ENCODE assay signal across 16 cellular contexts in the genomic region with DNA sequence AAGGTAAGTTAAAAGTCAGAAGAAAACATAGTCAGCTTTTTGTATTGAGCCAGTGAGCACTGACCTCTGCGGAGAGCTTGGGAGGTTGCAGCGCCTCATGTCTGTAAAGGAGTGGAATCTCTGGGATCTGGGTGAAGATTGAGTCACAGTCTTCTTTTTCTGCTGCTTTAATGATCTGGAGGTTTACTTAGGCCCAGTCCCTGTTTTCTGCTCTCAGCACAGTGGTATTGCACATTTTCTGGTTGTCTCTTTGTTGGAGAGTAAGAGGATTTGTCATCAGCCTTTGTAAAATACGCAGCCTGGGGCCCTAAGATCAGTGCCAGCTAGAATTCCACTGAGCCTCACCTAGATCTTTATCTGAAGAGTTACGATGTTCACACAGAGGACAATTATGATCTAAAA. TPM values are rescaled to one million over a fixed set of nuclear protein-coding genes. Genes with fewer than 3 reads are reported as not detected.
DNase-seq lines count a peak whose midpoint lies in the region; ATAC-seq, FAIRE-seq and TF ChIP-seq lines count a peak whose summit lies in the region.
"Had no signal": no experiment of that assay in that cellular context is flagged by ENCODE, and none has a peak within 500 bp of the region (broad histone marks: within the 10 kb centered on the region; RNA-seq: fewer than 3 reads in every experiment).

No MANE protein-coding gene starts in this region.

- in situ Hi-C loops in K562 (cut with MboI) = no loop called here

- POLR2A ChIA-PET in K562 (lab: Yijun Ruan, JAX) = interaction anchor here (1.1 to 1.5 kb wide), 2 partner anchors 19 to 160 kb away, joined by 3 read pairs; no protein-coding TSS in a partner anchor

- no peak overlapping the region for H3K9ac ChIP-seq in K562 (ENCODE audit: insufficient read depth in 1 of 2, low read depth in 2 of 2, low read length in 2 of 2)

- H2AFZ ChIP-seq in K562 (ENCODE audit: low read depth, low read length) = no peak overlapping the region

- WGBS in K562 (ENCODE audit: insufficient coverage, low coverage, missing lambda C conversion rate) = 81% methylated on average over 4 of the region's 4 CpGs

- TF ChIP-seq EP300 in K562 (IDR thresholded peaks at IDR 0.05; ENCODE audit: low read length) = no peak

- H3K27ac ChIP-seq in K562 (ENCODE audit: extremely low read depth, low read depth, low read length) = no peak overlapping the region
- H3K27ac ChIP-seq: cardiac muscle cell had no signal

- 0 out of 3 replicates have a peak, but pooled peaks cover 2% of the 10 kb centered on the region for H3K79me2 ChIP-seq in K562 (ENCODE audit: control insufficient read depth, insufficient read depth, low read length)

- 0 out of 2 replicates have a peak, but pooled peaks cover 2% of the 10 kb centered on the region for H4K20me1 ChIP-seq in K562 (replicated peaks; ENCODE audit: control insufficient read depth, insufficient read depth, low read length)

- intact Hi-C loops in K562 (cut with micrococcal nuclease) = no loop called here

- DNase-seq in AG09309 (ENCODE audit: low read depth) (peak; percentile 67), HT-29 (ENCODE audit: low spot score) (peak; percentile 25), K562 (ENCODE audit: extremely low read depth in 1 of 4, low spot score in 3 of 4) (no peak), kidney glomerular epithelial cell (lab: John Stamatoyannopoulos, UW) (peak; percentile 89), GM10266 (ENCODE audit: extremely low spot score) (no peak), amniotic stem cell (lab: John Stamatoyannopoulos, UW) (no peak), AG08395 (ENCODE audit: low spot score) (no peak)
- no peak for DNase-seq in activated CD8-positive, alpha-beta memory T cell treated with anti-CD3 and anti-CD28 coated beads, Interleukin-2, amount 50 U/mL, for 48 hours
- DNase-seq: kidney, NCI-H2081 treated with DMSO at 0.1 percent for 48 hours, RPMI8226 had no signal

- no peak overlapping the region for H3K4me3 ChIP-seq in AG09309 (ENCODE audit: control insufficient read depth, low read depth, low read length)
- H3K4me3 ChIP-seq in K562 = no peak overlapping the region
- H3K4me3 ChIP-seq: cardiac muscle cell, GM12878 had no signal

- FAIRE-seq in K562 (lab: Jason Lieb, UNC) = no peak
- FAIRE-seq: GM12878, kidney had no signal

- peaks cover 4% of the 10 kb centered on the region for H3K9me1 ChIP-seq in K562 (ENCODE audit: control insufficient read depth, insufficient read depth, low read length)

- H3K27me3 ChIP-seq in K562 (ENCODE audit: control insufficient read depth in 2 of 2, insufficient read depth in 2 of 2, low read length in 2 of 2) = no peaks in the 10 kb centered on the region
- H3K27me3 ChIP-seq: cardiac muscle cell had no signal

- ATAC-seq in K562 = peak; percentile 42; the same call in 1 of the 3 replicates
- ATAC-seq: GM12878 had no signal

- no peaks in the 10 kb centered on the region for H3K9me3 ChIP-seq in K562 (replicated peaks; ENCODE audit: control insufficient read depth, insufficient read depth, low read depth, low read length)

- BruUV-seq in K562 (replicated peaks; lab: Mats Ljungman, UMichigan) = no TSS peak

- no peaks in the 10 kb centered on the region for H3K4me1 ChIP-seq in K562 (replicated peaks in 1 of 2; ENCODE audit: control insufficient read depth in 2 of 2, insufficient read depth in 2 of 2, low read length in 2 of 2)

- TF ChIP-seq CTCF in AG09309 (IDR thresholded peaks at IDR 0.05; ENCODE audit: control insufficient read depth, insufficient read depth, low read depth, low read length, missing control alignments) = peak; percentile 1
- peak in 1 of 3 experiments; percentile 4; a peak in 1 of 6 replicates for TF ChIP-seq CTCF in K562 (IDR thresholded peaks at IDR 0.05 in 2 of 3, conservative IDR thresholded peaks at IDR 0.05 in 1 of 3; ENCODE audit: insufficient read depth in 2 of 3, low read depth in 1 of 3, low read length in 3 of 3)
- no peak for TF ChIP-seq CTCF in GM10266 (IDR thresholded peaks at IDR 0.05; ENCODE audit: control insufficient read depth, insufficient read depth, low read depth, missing control alignments)

- CTCF ChIA-PET in K562 (lab: Yijun Ruan, JAX; ENCODE audit: low intra/inter-chr PET ratio) = no interaction called here

- no peak for TF ChIP-seq RAD21 in K562 (CRISPR knock-in tag; conservative IDR thresholded peaks at IDR 0.05 in 1 of 2, IDR thresholded peaks at IDR 0.05 in 1 of 2)

- H3K36me3 ChIP-seq in K562 (ENCODE audit: control insufficient read depth, insufficient read depth, low read length) = peaks cover 42% of the 10 kb centered on the region; the same call in 2 of the 3 replicates

- H3K4me2 ChIP-seq in K562 (ENCODE audit: insufficient read depth, low read length) = no peak overlapping the region

- TF ChIP-seq POLR2A in K562 (conservative IDR thresholded peaks at IDR 0.05) = no peak

TF ChIP-seq in K562, 482 proteins besides CTCF, POLR2A, EP300 and RAD21:
- no peak for TF ChIP-seq SUPT5H (IDR thresholded peaks at IDR 0.05)
- no peak for TF ChIP-seq PTBP1 (IDR thresholded peaks at IDR 0.05; ENCODE audit: low read depth, low read length)
- no peak for TF ChIP-seq CREM (IDR thresholded peaks at IDR 0.05; ENCODE audit: low read depth)
- TF ChIP-seq, protein P1, sequence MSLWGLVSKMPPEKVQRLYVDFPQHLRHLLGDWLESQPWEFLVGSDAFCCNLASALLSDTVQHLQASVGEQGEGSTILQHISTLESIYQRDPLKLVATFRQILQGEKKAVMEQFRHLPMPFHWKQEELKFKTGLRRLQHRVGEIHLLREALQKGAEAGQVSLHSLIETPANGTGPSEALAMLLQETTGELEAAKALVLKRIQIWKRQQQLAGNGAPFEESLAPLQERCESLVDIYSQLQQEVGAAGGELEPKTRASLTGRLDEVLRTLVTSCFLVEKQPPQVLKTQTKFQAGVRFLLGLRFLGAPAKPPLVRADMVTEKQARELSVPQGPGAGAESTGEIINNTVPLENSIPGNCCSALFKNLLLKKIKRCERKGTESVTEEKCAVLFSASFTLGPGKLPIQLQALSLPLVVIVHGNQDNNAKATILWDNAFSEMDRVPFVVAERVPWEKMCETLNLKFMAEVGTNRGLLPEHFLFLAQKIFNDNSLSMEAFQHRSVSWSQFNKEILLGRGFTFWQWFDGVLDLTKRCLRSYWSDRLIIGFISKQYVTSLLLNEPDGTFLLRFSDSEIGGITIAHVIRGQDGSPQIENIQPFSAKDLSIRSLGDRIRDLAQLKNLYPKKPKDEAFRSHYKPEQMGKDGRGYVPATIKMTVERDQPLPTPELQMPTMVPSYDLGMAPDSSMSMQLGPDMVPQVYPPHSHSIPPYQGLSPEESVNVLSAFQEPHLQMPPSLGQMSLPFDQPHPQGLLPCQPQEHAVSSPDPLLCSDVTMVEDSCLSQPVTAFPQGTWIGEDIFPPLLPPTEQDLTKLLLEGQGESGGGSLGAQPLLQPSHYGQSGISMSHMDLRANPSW (CRISPR knock-in tag; IDR thresholded peaks at IDR 0.05) = no peak
- no peak for TF ChIP-seq ZNF436 (CRISPR knock-in tag; IDR thresholded peaks at IDR 0.05)
- TF ChIP-seq, protein P2, sequence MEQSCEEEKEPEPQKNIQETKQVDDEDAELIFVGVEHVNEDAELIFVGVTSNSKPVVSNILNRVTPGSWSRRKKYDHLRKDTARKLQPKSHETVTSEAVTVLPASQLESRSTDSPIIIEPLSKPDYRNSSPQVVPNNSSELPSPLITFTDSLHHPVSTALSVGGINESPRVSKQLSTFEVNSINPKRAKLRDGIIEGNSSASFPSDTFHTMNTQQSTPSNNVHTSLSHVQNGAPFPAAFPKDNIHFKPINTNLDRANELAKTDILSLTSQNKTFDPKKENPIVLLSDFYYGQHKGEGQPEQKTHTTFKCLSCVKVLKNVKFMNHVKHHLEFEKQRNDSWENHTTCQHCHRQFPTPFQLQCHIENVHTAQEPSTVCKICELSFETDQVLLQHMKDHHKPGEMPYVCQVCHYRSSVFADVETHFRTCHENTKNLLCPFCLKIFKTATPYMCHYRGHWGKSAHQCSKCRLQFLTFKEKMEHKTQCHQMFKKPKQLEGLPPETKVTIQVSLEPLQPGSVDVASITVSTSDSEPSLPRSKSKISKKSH (CRISPR knock-in tag; IDR thresholded peaks at IDR 0.05) = no peak
- TF ChIP-seq JUN (IDR thresholded peaks at IDR 0.05; ENCODE audit: borderline replicate concordance, low read depth, low read length) = no peak
- TF ChIP-seq JUN (CRISPR knock-in tag; IDR thresholded peaks at IDR 0.05; ENCODE audit: borderline replicate concordance) = no peak

RNA-seq across cellular contexts. Expression of a gene that starts 58.3 kb away (rescaled TPM):
- total RNA-seq in HT-29 (2014; rRNA removed; shearing (Covaris generic)) = not detected in 2 replicates
- total RNA-seq in K562 (2011; cell fraction: chromatin; rRNA removed; ENCODE audit: low replicate concordance) = not detected in 2 replicates
- not detected in 2 replicates for total RNA-seq in K562 (2011; cell fraction: nucleolus; rRNA removed)
- not detected in 2 replicates for total RNA-seq in K562 (2011; cell fraction: nucleoplasm; rRNA removed)
- total RNA-seq in K562 (2014; rRNA removed) (not detected in 2 replicates), K562 (2014; rRNA removed; fragmentation: Illumina TruSeq; extraction: Trizol) (not detected in 2 replicates), K562 (2015; rRNA removed; fragmentation: Illumina TruSeq; extraction: Trizol) (not detected in 2 replicates), K562 (2021) (not detected in 2 replicates)
- polyA plus RNA-seq in K562 (2011; rRNA removed) (not detected in 2 replicates), K562 (2014; fragmentation: Illumina TruSeq; extraction: Trizol) (not detected in 2 replicates), K562 (2014; fragmentation: Nextera tagmentation; extraction: Ambion mirVana) (not detected), K562 (2014; rRNA removed) (not detected in 2 replicates)
- polyA plus RNA-seq in K562 (2011; cell fraction: cytosol; rRNA removed) = not detected in 2 replicates
- not detected in 2 replicates for polyA plus RNA-seq in K562 (2011; cell fraction: nucleus; rRNA removed)
- 0.07 TPM in 1 of 2 replicates, not detected in the other for polyA plus RNA-seq in K562 (2012)
- not detected in 2 replicates for polyA minus RNA-seq in K562 (2011; rRNA and poly(A)+ RNA removed)
- not detected in 2 replicates for polyA minus RNA-seq in K562 (2011; cell fraction: cytosol; rRNA and poly(A)+ RNA removed)
- not detected in 2 replicates for polyA minus RNA-seq in K562 (2011; cell fraction: nucleus; rRNA and poly(A)+ RNA removed)
- total RNA-seq: GM12878, kidney, subcutaneous adipose tissue had no signal
- polyA plus RNA-seq: cardiac muscle cell, CD14-positive monocyte, fibroblast of lung, GM12878 had no signal

Comparison
In these comparisons a context has a peak if more than half of its experiments do, and no peak if none do; other contexts are left out.
1. DNase-seq: peak in AG09309 (single experiment), HT-29 (single experiment) and kidney glomerular epithelial cell (single experiment); none in K562 (0 of 4), GM10266 (single experiment), amniotic stem cell (single experiment), activated CD8-positive, alpha-beta memory T cell treated with anti-CD3 and anti-CD28 coated beads, Interleukin-2, amount 50 U/mL, for 48 hours (single experiment) and AG08395 (single experiment).